17 cellular contexts compared by ENCODE assay signal in the genomic region with DNA sequence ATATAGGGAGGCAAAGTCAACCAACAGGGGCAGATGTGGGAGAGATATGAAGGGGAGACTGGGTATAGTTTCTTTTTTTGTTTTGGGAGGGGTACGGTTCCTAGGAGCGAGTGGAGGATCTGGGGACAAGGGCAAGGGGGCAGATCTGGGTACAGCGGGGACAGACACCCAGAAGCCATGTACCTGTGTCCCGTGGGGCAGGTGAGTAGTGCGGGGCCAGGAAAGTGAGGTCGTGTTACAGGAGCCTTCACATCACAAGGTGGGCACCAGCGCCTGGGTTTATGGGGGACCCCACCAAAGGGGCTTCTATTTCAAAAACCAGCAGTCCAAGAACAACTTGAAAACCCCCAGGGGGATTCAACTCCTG. TPM values are rescaled to one million over a fixed set of nuclear protein-coding genes. Genes with fewer than 3 reads are reported as not detected.
DNase-seq lines count a peak whose midpoint lies in the region; ATAC-seq, FAIRE-seq and TF ChIP-seq lines count a peak whose summit lies in the region.
"Had no signal": no experiment of that assay in that cellular context is flagged by ENCODE, and none has a peak within 500 bp of the region (broad histone marks: within the 10 kb centered on the region; RNA-seq: fewer than 3 reads in every experiment).

No MANE protein-coding gene starts in this region.

- no peak overlapping the region for H3K14ac ChIP-seq in H9 (ENCODE audit: insufficient read depth, low read length)

- peaks cover 3% of the 10 kb centered on the region; the same call in 1 of the 2 replicates for H3K79me2 ChIP-seq in H9 (ENCODE audit: insufficient read depth, low read length)

- H3K9me3 ChIP-seq in H9 (ENCODE audit: control insufficient read depth, low read depth, low read length): no peaks in the 10 kb centered on the region
- no peaks in the 10 kb centered on the region for H3K9me3 ChIP-seq in pancreas
- H3K9me3 ChIP-seq: psoas muscle, thyroid gland had no signal

- H3K36me3 ChIP-seq in pancreas: no peaks in the 10 kb centered on the region
- H3K36me3 ChIP-seq: thyroid gland had no signal

- no peak for DNase-seq in T-helper 2 cell treated with Interferon-gamma antibody and Interleukin-4, amounts not matched to agents 5 μg/mL and 100 μg/mL, for 36 hours (ENCODE audit: low spot score)
- DNase-seq in T-helper 2 cell (no peak), H9 (no peak), NCI-H1092 (lab: John Stamatoyannopoulos, UW) (no peak), pancreas (no peak)
- DNase-seq in central memory CD8-positive, alpha-beta T cell (ENCODE audit: low spot score in 2 of 2): no peak
- DNase-seq in stimulated activated naive CD8-positive, alpha-beta T cell treated with anti-CD3 and anti-CD28 coated beads, Interleukin-15, Interleukin-2, amounts not matched to agents 100 U/mL and 50 U/mL, for 24 hours: no peak
- DNase-seq: GF-D8; NK-92 treated with Interleukin-12 subunit alpha and Interleukin-12 subunit beta, amount 100 ng/mL, for 24 hours; SIG-M5; thyroid gland had no signal

- no peak overlapping the region for H3K4me3 Mint-ChIP-seq in T-helper 2 cell treated with Interferon-gamma antibody and Interleukin-4, amounts not matched to agents 5 μg/mL and 100 μg/mL, for 36 hours
- no peak overlapping the region; a peak in 1 of 5 replicates for H3K4me3 Mint-ChIP-seq in H9
- H3K4me3 Mint-ChIP-seq in central memory CD8-positive, alpha-beta T cell: peak overlapping the region; percentile 77
- H3K4me3 Mint-ChIP-seq: dendritic cell treated with granulocyte-macrophage colony-stimulating factor and Interleukin-4, amounts not matched to agents 40 ng/mL and 50 ng/mL, for 4 days had no signal

- no peak overlapping the region for H3K56ac ChIP-seq in H9 (ENCODE audit: insufficient read length, low read depth, low read length)

- H3K18ac ChIP-seq in H9 (ENCODE audit: insufficient read length, low read depth, low read length): no peak overlapping the region

- H4K91ac ChIP-seq in H9 (ENCODE audit: insufficient read length, low read depth, low read length): no peak overlapping the region

- H2BK5ac ChIP-seq in H9 (ENCODE audit: insufficient read length, low read length): no peak overlapping the region

- H3K27me3 ChIP-seq in H9 (ENCODE audit: insufficient read depth, low read length) (no peaks in the 10 kb centered on the region), pancreas (no peaks in the 10 kb centered on the region)
- H3K27me3 ChIP-seq: thyroid gland had no signal

- no CpG with 5 or more reads among the region's 7 CpGs for WGBS in H9 (ENCODE audit: extremely low coverage, insufficient read length, low lambda C conversion rate)
- WGBS in pancreas, 2 donors: 92 to 96% methylated on average over 7 of the region's 7 CpGs

- H2AK5ac ChIP-seq in H9 (ENCODE audit: insufficient read length, low read length): no peak overlapping the region

- no peak overlapping the region for H2AFZ ChIP-seq in H9 (ENCODE audit: low read length)

- no peak overlapping the region for H3K23ac ChIP-seq in H9 (ENCODE audit: insufficient read length, low read depth, low read length)

- no peak overlapping the region for H3K4me3 ChIP-seq in pancreas
- H3K4me3 ChIP-seq: psoas muscle, thyroid gland had no signal

- no peak for ATAC-seq in central memory CD8-positive, alpha-beta T cell (replicated peaks; ENCODE audit: extremely low read depth, poor library complexity, severe bottlenecking)
- ATAC-seq in stimulated activated naive CD8-positive, alpha-beta T cell treated with anti-CD3 and anti-CD28 coated beads, Interleukin-15, Interleukin-2, amounts not matched to agents 100 U/mL and 50 U/mL, for 24 hours: peak; percentile 5
- ATAC-seq in pancreas: no peak
- ATAC-seq in GM19452 (IDR thresholded peaks at IDR 0.05; ENCODE audit: unreplicated experiment): no peak
- ATAC-seq: psoas muscle had no signal

- no peaks in the 10 kb centered on the region for H3K79me1 ChIP-seq in H9 (ENCODE audit: insufficient read depth, low read depth, low read length, poor library complexity, severe bottlenecking)

- no peaks in the 10 kb centered on the region for H3K9me3 Mint-ChIP-seq in T-helper 2 cell treated with Interferon-gamma antibody and Interleukin-4, amounts not matched to agents 5 μg/mL and 100 μg/mL, for 36 hours
- H3K9me3 Mint-ChIP-seq in H9: peaks cover 0 to 7% of the 10 kb centered on the region in 2 experiments; a peak in 1 of 5 replicates
- no peaks in the 10 kb centered on the region for H3K9me3 Mint-ChIP-seq in central memory CD8-positive, alpha-beta T cell
- H3K9me3 Mint-ChIP-seq: dendritic cell treated with granulocyte-macrophage colony-stimulating factor and Interleukin-4, amounts not matched to agents 40 ng/mL and 50 ng/mL, for 4 days had no signal

- no peak overlapping the region for H3T11ph ChIP-seq in H9 (ENCODE audit: low read length)

- no peak overlapping the region for H2BK15ac ChIP-seq in H9 (ENCODE audit: low read depth, low read length)

- TF ChIP-seq CTCF in H9 (conservative IDR thresholded peaks at IDR 0.05): no peak
- no peak for TF ChIP-seq CTCF in pancreas (IDR thresholded peaks at IDR 0.05)

- H3K4me1 ChIP-seq in H9 (ENCODE audit: insufficient read depth, low read length) (no peaks in the 10 kb centered on the region), pancreas (peaks cover 0 to 8% (median 0%) of the 10 kb centered on the region in 3 donors)

- no peak overlapping the region for H3K9ac ChIP-seq in H9 (ENCODE audit: extremely low read depth, insufficient read length, low read length)

- H2BK120ac ChIP-seq in H9 (ENCODE audit: low read depth, low read length, poor library complexity, severe bottlenecking): no peak overlapping the region

- H3K4me1 Mint-ChIP-seq in T-helper 2 cell treated with Interferon-gamma antibody and Interleukin-4, amounts not matched to agents 5 μg/mL and 100 μg/mL, for 36 hours (ENCODE audit: low read depth): peaks cover 27% of the 10 kb centered on the region
- peaks cover 29 to 43% of the 10 kb centered on the region in 2 experiments for H3K4me1 Mint-ChIP-seq in H9
- peaks cover 82% of the 10 kb centered on the region for H3K4me1 Mint-ChIP-seq in central memory CD8-positive, alpha-beta T cell

- no peak for FAIRE-seq in pancreas (lab: Jason Lieb, UNC)
- FAIRE-seq: H54, islet of Langerhans had no signal

- no peak overlapping the region for H4K5ac ChIP-seq in H9 (ENCODE audit: insufficient read length, low read depth, low read length)

- H4K20me1 ChIP-seq in H9 (ENCODE audit: control insufficient read depth, insufficient read depth, insufficient read length): no peaks in the 10 kb centered on the region

- peaks cover 35% of the 10 kb centered on the region for H3K36me3 Mint-ChIP-seq in T-helper 2 cell treated with Interferon-gamma antibody and Interleukin-4, amounts not matched to agents 5 μg/mL and 100 μg/mL, for 36 hours (ENCODE audit: low read depth)
- peaks cover 0 to 55% (median 40%) of the 10 kb centered on the region in 3 experiments; a peak in 5 of 7 replicates for H3K36me3 Mint-ChIP-seq in H9 (ENCODE audit: insufficient read depth in 1 of 3, low read depth in 3 of 3)
- H3K36me3 Mint-ChIP-seq in central memory CD8-positive, alpha-beta T cell (ENCODE audit: insufficient read depth): peaks cover 58% of the 10 kb centered on the region

- H4K8ac ChIP-seq in H9 (replicated peaks; ENCODE audit: insufficient read length, low read depth, low read length): no peak overlapping the region

- no peak overlapping the region for H2BK12ac ChIP-seq in H9 (ENCODE audit: insufficient read length, low read depth, low read length)

- no peaks in the 10 kb centered on the region for H3K27me3 Mint-ChIP-seq in T-helper 2 cell treated with Interferon-gamma antibody and Interleukin-4, amounts not matched to agents 5 μg/mL and 100 μg/mL, for 36 hours (ENCODE audit: low read depth)
- no peaks in the 10 kb centered on the region for H3K27me3 Mint-ChIP-seq in H9 (ENCODE audit: low read depth)
- H3K27me3 Mint-ChIP-seq in central memory CD8-positive, alpha-beta T cell: no peaks in the 10 kb centered on the region

- intact Hi-C loops in pancreas (cut with DNase I): no loop called here

- H3K23me2 ChIP-seq in H9 (ENCODE audit: insufficient read length, low read depth, low read length, poor library complexity, severe bottlenecking): no peaks in the 10 kb centered on the region

- no peak overlapping the region for H3K4ac ChIP-seq in H9 (ENCODE audit: low read depth, low read length)

- H3K4me2 ChIP-seq in H9 (ENCODE audit: insufficient read depth, insufficient read length, low read length): no peak overlapping the region

- H3K27ac ChIP-seq in H9 (ENCODE audit: insufficient read length, low read depth, low read length): no peak overlapping the region
- no peak overlapping the region for H3K27ac ChIP-seq in pancreas
- H3K27ac ChIP-seq: 22Rv1, psoas muscle had no signal

- H2BK20ac ChIP-seq in H9 (ENCODE audit: low read depth, low read length, poor library complexity, severe bottlenecking): no peak overlapping the region

- H3K27ac Mint-ChIP-seq in T-helper 2 cell treated with Interferon-gamma antibody and Interleukin-4, amounts not matched to agents 5 μg/mL and 100 μg/mL, for 36 hours: peak overlapping the region; percentile 48
- peak overlapping the region; percentile 50 to 91 (median 63); a peak in 5 of 7 replicates for H3K27ac Mint-ChIP-seq in H9
- H3K27ac Mint-ChIP-seq in central memory CD8-positive, alpha-beta T cell (ENCODE audit: low read depth): peak overlapping the region; percentile 95
- H3K27ac Mint-ChIP-seq: dendritic cell treated with granulocyte-macrophage colony-stimulating factor and Interleukin-4, amounts not matched to agents 40 ng/mL and 50 ng/mL, for 4 days had no signal

RNA-seq across cellular contexts. Expression of a gene that starts 11.5 kb away (rescaled TPM):
- 249 and 265 TPM in 2 replicates for total RNA-seq in H9 (2021)
- total RNA-seq in pancreas: 10 to 100 TPM; 26.9 to 85.3 (median 32.3) TPM
- 10 to 100 TPM; 17.6 to 37.3 TPM for polyA plus RNA-seq in pancreas
